In genomic region chr3:22372292-22372949, GRCh38 we compare ENCODE assay signal across 10 cellular contexts.
DNase-seq lines count a peak whose midpoint lies in the region; TF ChIP-seq lines count a peak whose summit lies in the region.
"Had no signal": no experiment of that assay in that cellular context is flagged by ENCODE, and none has a peak within 500 bp of the region (broad histone marks: within the 10 kb centered on the region; RNA-seq: fewer than 3 reads in every experiment).

No MANE protein-coding gene starts in this region.

- H3K9ac ChIP-seq in BLaER1 treated with 17β-estradiol and CSF1 and Interleukin-3, amounts not matched to agents 10 nM and 100 nM = no peak overlapping the region

- CTCF ChIA-PET in RWPE1 (lab: Yijun Ruan, JAX) = interaction anchor here (0.8 kb wide), 1 partner anchor 200 kb away, joined by 4 read pairs; no protein-coding TSS in a partner anchor

- DNase-seq in NCI-H69 (lab: John Stamatoyannopoulos, UW) (peak; percentile 2), fibroblast of mammary gland (ENCODE audit: low read depth) (no peak), osteoblast (ENCODE audit: insufficient read length, low spot score, missing footprints) (peak; percentile 17), RWPE1 (ENCODE audit: low spot score) (no peak)
- no peak for DNase-seq in stimulated activated naive CD4-positive, alpha-beta T cell treated with Interleukin-2 at 50 U/mL for 16 hours (lab: John Stamatoyannopoulos, UW)
- DNase-seq in stimulated activated CD4-positive, alpha-beta T cell treated with anti-CD3 and anti-CD28 coated beads, Interleukin-2, amount 100 ng/mL, for 48 hours = no peak
- DNase-seq in stimulated activated naive CD4-positive, alpha-beta T cell (lab: John Stamatoyannopoulos, UW) = no peak
- DNase-seq: activated CD8-positive, alpha-beta memory T cell treated with anti-CD3 and anti-CD28 coated beads, Interleukin-2, amount 50 U/mL, for 48 hours; thyroid gland had no signal

- H3K79me2 ChIP-seq in osteoblast (ENCODE audit: insufficient read depth, low read length) = no peaks in the 10 kb centered on the region

- H3K4me3 ChIP-seq in BLaER1 treated with 17β-estradiol and CSF1 and Interleukin-3, amounts not matched to agents 10 nM and 100 nM = peak overlapping the region in 8 of 10 experiments; percentile 1 to 49 (median 22); a peak in 7 of 20 replicates
- peak overlapping the region; percentile 15 for H3K4me3 ChIP-seq in fibroblast of mammary gland (ENCODE audit: control insufficient read depth, low read depth, low read length)
- H3K4me3 ChIP-seq in osteoblast (ENCODE audit: insufficient read depth, low read length) = no peak overlapping the region
- H3K4me3 ChIP-seq: thyroid gland had no signal

- no peaks in the 10 kb centered on the region for H3K36me3 ChIP-seq in BLaER1 treated with 17β-estradiol and CSF1 and Interleukin-3, amounts not matched to agents 10 nM and 100 nM
- H3K36me3 ChIP-seq in osteoblast (ENCODE audit: insufficient read depth, low read length) = no peaks in the 10 kb centered on the region
- H3K36me3 ChIP-seq: thyroid gland had no signal

- no peak overlapping the region for H2AFZ ChIP-seq in osteoblast (ENCODE audit: low read length)

- no peak for TF ChIP-seq CTCF in fibroblast of mammary gland (conservative IDR thresholded peaks at IDR 0.05; ENCODE audit: control insufficient read depth, insufficient read depth, low read depth, low read length)
- no peak for TF ChIP-seq CTCF in osteoblast (IDR thresholded peaks at IDR 0.05; ENCODE audit: extremely low read depth, low read depth, low read length)
- TF ChIP-seq CTCF in RWPE1 (conservative IDR thresholded peaks at IDR 0.05; ENCODE audit: low read depth) = no peak

- POLR2A ChIA-PET in RWPE1 (lab: Yijun Ruan, JAX; ENCODE audit: low non-redundant PET) = no interaction called here

- H3K4me2 ChIP-seq in BLaER1 treated with 17β-estradiol and CSF1 and Interleukin-3, amounts not matched to agents 10 nM and 100 nM = peak overlapping the region in 10 of 11 experiments; percentile 5 to 59 (median 27); a peak in 10 of 22 replicates
- no peak overlapping the region for H3K4me2 ChIP-seq in osteoblast (ENCODE audit: insufficient read depth, low read length)

- peaks cover 15 to 24% (median 20%) of the 10 kb centered on the region in 11 experiments for H3K9me3 ChIP-seq in BLaER1 treated with 17β-estradiol and CSF1 and Interleukin-3, amounts not matched to agents 10 nM and 100 nM (replicated peaks in 1 of 11)
- no peaks in the 10 kb centered on the region for H3K9me3 ChIP-seq in osteoblast (ENCODE audit: low read depth, low read length)
- H3K9me3 ChIP-seq: thyroid gland had no signal

- no peak overlapping the region for H3K27ac ChIP-seq in BLaER1 treated with 17β-estradiol and CSF1 and Interleukin-3, amounts not matched to agents 10 nM and 100 nM
- H3K27ac ChIP-seq in osteoblast (ENCODE audit: low read depth, low read length) (no peak overlapping the region), RWPE1 (no peak overlapping the region)
- H3K27ac ChIP-seq: thyroid gland had no signal

- H3K4me1 ChIP-seq in BLaER1 treated with 17β-estradiol and CSF1 and Interleukin-3, amounts not matched to agents 10 nM and 100 nM = peaks cover 0 to 6% (median 0%) of the 10 kb centered on the region in 10 experiments; a peak in 2 of 20 replicates
- H3K4me1 ChIP-seq in osteoblast (ENCODE audit: insufficient read depth, low read length) = no peaks in the 10 kb centered on the region

- H3K27me3 ChIP-seq in BLaER1 treated with 17β-estradiol and CSF1 and Interleukin-3, amounts not matched to agents 10 nM and 100 nM = peaks cover 25 to 41% (median 37%) of the 10 kb centered on the region in 11 experiments
- H3K27me3 ChIP-seq in osteoblast (ENCODE audit: insufficient read depth, low read length) = no peaks in the 10 kb centered on the region
- H3K27me3 ChIP-seq: thyroid gland had no signal

- H4K20me1 ChIP-seq in BLaER1 treated with 17β-estradiol and CSF1 and Interleukin-3, amounts not matched to agents 10 nM and 100 nM = no peaks in the 10 kb centered on the region; a peak in 1 of 22 replicates
- no peaks in the 10 kb centered on the region for H4K20me1 ChIP-seq in osteoblast (ENCODE audit: insufficient read depth, low read length)

Comparison
In these comparisons a context has a peak if more than half of its experiments do, and no peak if none do; other contexts are left out.
1. DNase-seq: peak in NCI-H69 (single experiment) and osteoblast (single experiment); none in fibroblast of mammary gland (single experiment), RWPE1 (single experiment), stimulated activated naive CD4-positive, alpha-beta T cell treated with Interleukin-2 at 50 U/mL for 16 hours (single experiment), stimulated activated CD4-positive, alpha-beta T cell treated with anti-CD3 and anti-CD28 coated beads, Interleukin-2, amount 100 ng/mL, for 48 hours (0 of 2) and stimulated activated naive CD4-positive, alpha-beta T cell (0 of 6).